In genomic region chr17:7849185-7850117, GRCh38 we compare ENCODE assay signal across 16 cellular contexts. TPM values are rescaled to one million over a fixed set of nuclear protein-coding genes. Genes with fewer than 3 reads are reported as not detected.
DNase-seq lines count a peak whose midpoint lies in the region; ATAC-seq and TF ChIP-seq lines count a peak whose summit lies in the region.
"Had no signal": no experiment of that assay in that cellular context is flagged by ENCODE, and none has a peak within 500 bp of the region (broad histone marks: within the 10 kb centered on the region; RNA-seq: fewer than 3 reads in every experiment).

No MANE protein-coding gene starts in this region.

- ATAC-seq in activated T-cell treated with anti-CD3 and anti-CD28 coated beads, Interleukin-2, amount 50 U/mL, for 72 hours (replicated peaks in 1 of 2), result no peak
- ATAC-seq: effector memory CD8-positive, alpha-beta T cell; left colon had no signal

- H3K27me3 ChIP-seq in mesenchymal stem cell (ENCODE audit: control insufficient read depth in 1 of 2, insufficient read depth in 1 of 2, low read length in 2 of 2) (no peaks in the 10 kb centered on the region), thyroid gland (no peaks in the 10 kb centered on the region)
- H3K27me3 ChIP-seq: BE2C had no signal

- H3K36me3 Mint-ChIP-seq in CD14-positive monocyte, result peaks cover 62 to 92% of the 10 kb centered on the region in 2 donors
- H3K36me3 Mint-ChIP-seq in activated T-cell treated with anti-CD3 and anti-CD28 coated beads, Interleukin-2, amount 50 U/mL, for 72 hours (ENCODE audit: insufficient read depth in 2 of 2), result peaks cover 0 to 17% of the 10 kb centered on the region in 2 donors

- no peaks in the 10 kb centered on the region for H3K9me3 Mint-ChIP-seq in CD14-positive monocyte
- H3K9me3 Mint-ChIP-seq in activated T-cell treated with anti-CD3 and anti-CD28 coated beads, Interleukin-2, amount 50 U/mL, for 72 hours, result no peaks in the 10 kb centered on the region
- H3K9me3 Mint-ChIP-seq: effector memory CD8-positive, alpha-beta T cell had no signal

- peak overlapping the region in 1 of 2 donors; percentile 2 for H3K4me3 Mint-ChIP-seq in CD14-positive monocyte
- peak overlapping the region; percentile 39 to 72 for H3K4me3 Mint-ChIP-seq in activated T-cell treated with anti-CD3 and anti-CD28 coated beads, Interleukin-2, amount 50 U/mL, for 72 hours

- H2BK120ac ChIP-seq in mesenchymal stem cell (ENCODE audit: low read depth, low read length), result no peak overlapping the region

- H3K4me1 ChIP-seq in mesenchymal stem cell (ENCODE audit: control insufficient read depth, insufficient read depth, low read depth, low read length) (peaks cover 20% of the 10 kb centered on the region), thyroid gland (peaks cover 10 to 20% of the 10 kb centered on the region in 2 donors)

- no peak overlapping the region for H3K4ac ChIP-seq in mesenchymal stem cell (ENCODE audit: low read depth in 1 of 2, low read length in 2 of 2)

- H3K9me3 ChIP-seq in mesenchymal stem cell (ENCODE audit: control insufficient read depth, low read length), result no peaks in the 10 kb centered on the region
- H3K9me3 ChIP-seq in thyroid gland, result no peaks in the 10 kb centered on the region
- H3K9me3 ChIP-seq: BE2C had no signal

- no peak overlapping the region for H3K9ac ChIP-seq in mesenchymal stem cell (ENCODE audit: low read length)

- 92% methylated on average over 36 of the region's 38 CpGs for WGBS in mesenchymal stem cell
- WGBS in thyroid gland, 2 donors, result 87 to 91% methylated on average over 31 to 38 of the region's 38 CpGs

- peak overlapping the region in 5 of 7 donors; percentile 14 to 81 (median 21) for H3K27ac Mint-ChIP-seq in CD14-positive monocyte
- H3K27ac Mint-ChIP-seq in activated T-cell treated with anti-CD3 and anti-CD28 coated beads, Interleukin-2, amount 50 U/mL, for 72 hours, result no peak overlapping the region

- H3K4me3 ChIP-seq in mesenchymal stem cell (ENCODE audit: insufficient read depth in 1 of 2, low read depth in 1 of 2, low read length in 2 of 2) (no peak overlapping the region), thyroid gland (replicated peaks in 1 of 3) (no peak overlapping the region)

- H2AFZ ChIP-seq in mesenchymal stem cell (ENCODE audit: low read depth, low read length), result no peak overlapping the region

- H3K4me2 ChIP-seq in mesenchymal stem cell (ENCODE audit: low read length, poor library complexity, severe bottlenecking), result no peak overlapping the region

- H2BK5ac ChIP-seq in mesenchymal stem cell (ENCODE audit: low read depth, low read length, poor library complexity, severe bottlenecking), result no peak overlapping the region

- DNase-seq in CD14-positive monocyte (ENCODE audit: low spot score) (no peak), mesenchymal stem cell (no peak), thyroid gland (no peak), inferior parietal cortex (ENCODE audit: extremely low spot score) (no peak), NCI-H187 treated with DMSO at 0.1 percent for 48 hours (lab: John Stamatoyannopoulos, UW) (no peak)
- DNase-seq in activated T-cell treated with anti-CD3 and anti-CD28 coated beads, Interleukin-2, amount 50 U/mL, for 72 hours, result no peak
- DNase-seq: activated naive CD4-positive, alpha-beta T cell treated with anti-CD3 and anti-CD28 coated beads, Interleukin-2, amount 50 U/mL, for 16 hours; BE2C; DND-41; effector memory CD8-positive, alpha-beta T cell; hypothalamus; NCI-H1694; NCI-H510A; substantia nigra had no signal

- H3K79me1 ChIP-seq in mesenchymal stem cell (replicated peaks; ENCODE audit: low read length, poor library complexity, severe bottlenecking), result peaks cover 46% of the 10 kb centered on the region

- TF ChIP-seq CTCF in 22Rv1 (IDR thresholded peaks at IDR 0.05) (no peak), CD14-positive monocyte (IDR thresholded peaks at IDR 0.05) (no peak), thyroid gland (IDR thresholded peaks at IDR 0.05) (no peak)

- TF ChIP-seq POLR2A in thyroid gland (IDR thresholded peaks at IDR 0.05), result no peak

- no peak overlapping the region for H2BK12ac ChIP-seq in mesenchymal stem cell (ENCODE audit: low read length in 2 of 2)

- no peak overlapping the region for H3K18ac ChIP-seq in mesenchymal stem cell (ENCODE audit: low read depth in 1 of 2, low read length in 2 of 2)

- H4K91ac ChIP-seq in mesenchymal stem cell (ENCODE audit: low read length), result peak overlapping the region; percentile 28

- H2BK15ac ChIP-seq in mesenchymal stem cell (ENCODE audit: low read depth, poor library complexity, severe bottlenecking), result no peak overlapping the region

- no peak overlapping the region for H3K14ac ChIP-seq in mesenchymal stem cell (ENCODE audit: low read length in 2 of 2)

- H3K36me3 ChIP-seq in mesenchymal stem cell (ENCODE audit: control insufficient read depth in 1 of 2, insufficient read depth in 2 of 2, low read depth in 1 of 2, low read length in 2 of 2) (peaks cover 56 to 87% of the 10 kb centered on the region in 2 experiments), thyroid gland (peaks cover 61 to 68% of the 10 kb centered on the region in 2 donors)

- no peak overlapping the region for H2AK5ac ChIP-seq in mesenchymal stem cell (ENCODE audit: low read length, severe bottlenecking)

- intact Hi-C loops in CD14-positive monocyte (cut with micrococcal nuclease) (loop anchor here in 1 of 2 donors (2.0 kb wide), 1 partner anchor 15 kb away; the partner anchor contains the start of gene KDM6B), thyroid gland (cut with DNase I) (loop anchor here (10.0 kb wide), 1 partner anchor 295 kb away; no protein-coding TSS in a partner anchor)

- peaks cover 20% of the 10 kb centered on the region for H3K4me1 Mint-ChIP-seq in CD14-positive monocyte
- H3K4me1 Mint-ChIP-seq in activated T-cell treated with anti-CD3 and anti-CD28 coated beads, Interleukin-2, amount 50 U/mL, for 72 hours (ENCODE audit: low read depth), result peaks cover 55% of the 10 kb centered on the region

- H4K8ac ChIP-seq in mesenchymal stem cell (ENCODE audit: low read length), result no peak overlapping the region

- H3K27ac ChIP-seq in 22Rv1 (peak overlapping the region; percentile 98), mesenchymal stem cell (ENCODE audit: low read length, poor library complexity, severe bottlenecking) (no peak overlapping the region), thyroid gland (no peak overlapping the region)

- peaks cover 0 to 5% (median 2%) of the 10 kb centered on the region in 3 donors for H3K27me3 Mint-ChIP-seq in CD14-positive monocyte (ENCODE audit: low read depth in 3 of 3)
- H3K27me3 Mint-ChIP-seq in activated T-cell treated with anti-CD3 and anti-CD28 coated beads, Interleukin-2, amount 50 U/mL, for 72 hours (ENCODE audit: low read depth), result no peaks in the 10 kb centered on the region
- H3K27me3 Mint-ChIP-seq: effector memory CD8-positive, alpha-beta T cell had no signal

- H3K23ac ChIP-seq in mesenchymal stem cell (ENCODE audit: low read length in 2 of 2), result no peak overlapping the region

RNA-seq across cellular contexts. Expression of gene TMEM88, which starts 5.4 kb away (rescaled TPM):
- not detected for polyA plus RNA-seq in CD14-positive monocyte
- total RNA-seq in activated T-cell treated with anti-CD3 and anti-CD28 coated beads, Interleukin-2, amount 50 U/mL, for 72 hours, result 1 to 10 TPM; 5.2 to 5.3 TPM
- 79.2 TPM for polyA plus RNA-seq in mesenchymal stem cell (2013, experiment 1 of 2)
- polyA plus RNA-seq in mesenchymal stem cell (2013, experiment 2 of 2), result 76.9 TPM
- 10 to 100 TPM; 12.3 to 39.5 (median 18.4) TPM for total RNA-seq in thyroid gland

RNA-seq across cellular contexts. Expression of gene NAA38, which starts 7.9 kb away (rescaled TPM):
- polyA plus RNA-seq in CD14-positive monocyte, result 100 to 1,000 TPM; 148 to 197 TPM
- total RNA-seq in activated T-cell treated with anti-CD3 and anti-CD28 coated beads, Interleukin-2, amount 50 U/mL, for 72 hours, result 10 to 100 TPM; 42.7 to 43.5 TPM
- 98.1 TPM for polyA plus RNA-seq in mesenchymal stem cell (2013, experiment 1 of 2)
- polyA plus RNA-seq in mesenchymal stem cell (2013, experiment 2 of 2), result 95.0 TPM
- 100 to 1,000 TPM in 2 of 4 donors, 10 to 100 TPM in 2; 24.6 to 180 (median 79.6) TPM for total RNA-seq in thyroid gland

RNA-seq across cellular contexts. Expression of gene CYB5D1, which starts 8.4 kb away (rescaled TPM):
- polyA plus RNA-seq in CD14-positive monocyte, result under 1 TPM; 0.50 to 0.98 TPM
- 10 to 100 TPM in 1 of 2 donors, 1 to 10 TPM in 1; 6.7 to 10.2 TPM for total RNA-seq in activated T-cell treated with anti-CD3 and anti-CD28 coated beads, Interleukin-2, amount 50 U/mL, for 72 hours
- polyA plus RNA-seq in mesenchymal stem cell (2013, experiment 1 of 2), result 7.9 TPM
- 8.0 TPM for polyA plus RNA-seq in mesenchymal stem cell (2013, experiment 2 of 2)
- 10 to 100 TPM; 14.9 to 29.5 (median 23.5) TPM for total RNA-seq in thyroid gland

RNA-seq across cellular contexts. Expression of gene KDM6B, which starts 15.4 kb away (rescaled TPM):
- polyA plus RNA-seq in CD14-positive monocyte, result under 1 TPM; 0.37 to 0.44 TPM
- total RNA-seq in activated T-cell treated with anti-CD3 and anti-CD28 coated beads, Interleukin-2, amount 50 U/mL, for 72 hours, result 10 to 100 TPM; 73.7 to 83.5 TPM
- 16.2 TPM for polyA plus RNA-seq in mesenchymal stem cell (2013, experiment 1 of 2)
- polyA plus RNA-seq in mesenchymal stem cell (2013, experiment 2 of 2), result 16.4 TPM
- total RNA-seq in thyroid gland, result 10 to 100 TPM in 2 of 4 donors, 1 to 10 TPM in 2; 4.8 to 14.4 (median 10.4) TPM

RNA-seq across cellular contexts. Expression of gene CHD3, which starts 39.1 kb away (rescaled TPM):
- polyA plus RNA-seq in CD14-positive monocyte, result under 1 TPM; 0.55 to 0.91 TPM
- 100 to 1,000 TPM; 133 to 140 TPM for total RNA-seq in activated T-cell treated with anti-CD3 and anti-CD28 coated beads, Interleukin-2, amount 50 U/mL, for 72 hours
- polyA plus RNA-seq in mesenchymal stem cell (2013, experiment 1 of 2), result 56.3 TPM
- 50.2 TPM for polyA plus RNA-seq in mesenchymal stem cell (2013, experiment 2 of 2)
- 100 to 1,000 TPM in 1 of 4 donors, 10 to 100 TPM in 3; 78.9 to 117 (median 91.4) TPM for total RNA-seq in thyroid gland
